1 cellular context compared by ENCODE assay signal in the genomic region with DNA sequence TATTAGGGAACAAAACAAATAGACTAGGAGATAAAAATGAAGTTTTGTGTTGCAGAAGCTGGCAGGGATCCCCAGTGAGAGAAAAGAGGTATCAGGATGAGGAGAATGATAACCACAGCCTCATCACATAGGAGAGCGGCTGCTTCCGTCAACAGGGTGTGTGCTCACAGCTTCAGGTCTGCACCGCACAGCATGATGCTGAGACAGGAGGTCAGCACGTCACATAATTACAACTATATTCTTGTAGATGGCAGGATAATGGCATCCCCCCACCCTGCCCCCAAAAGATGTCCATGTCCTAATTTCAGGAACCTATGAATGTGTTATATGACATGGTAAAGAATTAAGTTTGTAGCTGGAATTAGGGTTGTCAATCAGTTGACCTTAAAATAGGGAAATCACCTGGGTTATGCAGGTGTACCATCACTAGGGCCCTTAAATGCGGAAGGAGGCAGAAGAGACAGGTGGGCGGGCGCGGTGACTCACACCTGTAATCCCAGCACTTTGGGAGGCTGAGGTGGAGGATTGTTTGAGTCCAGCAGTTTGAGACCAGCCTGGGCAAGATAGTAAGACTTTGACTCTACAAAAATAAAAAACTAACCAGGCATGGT.
TF ChIP-seq lines count a peak whose summit lies in the region.

No MANE protein-coding gene starts in this region.

TF ChIP-seq in GM23338, 12 proteins besides CTCF, POLR2A, EP300 and RAD21 (continued from another document):
- TF ChIP-seq, protein P1, sequence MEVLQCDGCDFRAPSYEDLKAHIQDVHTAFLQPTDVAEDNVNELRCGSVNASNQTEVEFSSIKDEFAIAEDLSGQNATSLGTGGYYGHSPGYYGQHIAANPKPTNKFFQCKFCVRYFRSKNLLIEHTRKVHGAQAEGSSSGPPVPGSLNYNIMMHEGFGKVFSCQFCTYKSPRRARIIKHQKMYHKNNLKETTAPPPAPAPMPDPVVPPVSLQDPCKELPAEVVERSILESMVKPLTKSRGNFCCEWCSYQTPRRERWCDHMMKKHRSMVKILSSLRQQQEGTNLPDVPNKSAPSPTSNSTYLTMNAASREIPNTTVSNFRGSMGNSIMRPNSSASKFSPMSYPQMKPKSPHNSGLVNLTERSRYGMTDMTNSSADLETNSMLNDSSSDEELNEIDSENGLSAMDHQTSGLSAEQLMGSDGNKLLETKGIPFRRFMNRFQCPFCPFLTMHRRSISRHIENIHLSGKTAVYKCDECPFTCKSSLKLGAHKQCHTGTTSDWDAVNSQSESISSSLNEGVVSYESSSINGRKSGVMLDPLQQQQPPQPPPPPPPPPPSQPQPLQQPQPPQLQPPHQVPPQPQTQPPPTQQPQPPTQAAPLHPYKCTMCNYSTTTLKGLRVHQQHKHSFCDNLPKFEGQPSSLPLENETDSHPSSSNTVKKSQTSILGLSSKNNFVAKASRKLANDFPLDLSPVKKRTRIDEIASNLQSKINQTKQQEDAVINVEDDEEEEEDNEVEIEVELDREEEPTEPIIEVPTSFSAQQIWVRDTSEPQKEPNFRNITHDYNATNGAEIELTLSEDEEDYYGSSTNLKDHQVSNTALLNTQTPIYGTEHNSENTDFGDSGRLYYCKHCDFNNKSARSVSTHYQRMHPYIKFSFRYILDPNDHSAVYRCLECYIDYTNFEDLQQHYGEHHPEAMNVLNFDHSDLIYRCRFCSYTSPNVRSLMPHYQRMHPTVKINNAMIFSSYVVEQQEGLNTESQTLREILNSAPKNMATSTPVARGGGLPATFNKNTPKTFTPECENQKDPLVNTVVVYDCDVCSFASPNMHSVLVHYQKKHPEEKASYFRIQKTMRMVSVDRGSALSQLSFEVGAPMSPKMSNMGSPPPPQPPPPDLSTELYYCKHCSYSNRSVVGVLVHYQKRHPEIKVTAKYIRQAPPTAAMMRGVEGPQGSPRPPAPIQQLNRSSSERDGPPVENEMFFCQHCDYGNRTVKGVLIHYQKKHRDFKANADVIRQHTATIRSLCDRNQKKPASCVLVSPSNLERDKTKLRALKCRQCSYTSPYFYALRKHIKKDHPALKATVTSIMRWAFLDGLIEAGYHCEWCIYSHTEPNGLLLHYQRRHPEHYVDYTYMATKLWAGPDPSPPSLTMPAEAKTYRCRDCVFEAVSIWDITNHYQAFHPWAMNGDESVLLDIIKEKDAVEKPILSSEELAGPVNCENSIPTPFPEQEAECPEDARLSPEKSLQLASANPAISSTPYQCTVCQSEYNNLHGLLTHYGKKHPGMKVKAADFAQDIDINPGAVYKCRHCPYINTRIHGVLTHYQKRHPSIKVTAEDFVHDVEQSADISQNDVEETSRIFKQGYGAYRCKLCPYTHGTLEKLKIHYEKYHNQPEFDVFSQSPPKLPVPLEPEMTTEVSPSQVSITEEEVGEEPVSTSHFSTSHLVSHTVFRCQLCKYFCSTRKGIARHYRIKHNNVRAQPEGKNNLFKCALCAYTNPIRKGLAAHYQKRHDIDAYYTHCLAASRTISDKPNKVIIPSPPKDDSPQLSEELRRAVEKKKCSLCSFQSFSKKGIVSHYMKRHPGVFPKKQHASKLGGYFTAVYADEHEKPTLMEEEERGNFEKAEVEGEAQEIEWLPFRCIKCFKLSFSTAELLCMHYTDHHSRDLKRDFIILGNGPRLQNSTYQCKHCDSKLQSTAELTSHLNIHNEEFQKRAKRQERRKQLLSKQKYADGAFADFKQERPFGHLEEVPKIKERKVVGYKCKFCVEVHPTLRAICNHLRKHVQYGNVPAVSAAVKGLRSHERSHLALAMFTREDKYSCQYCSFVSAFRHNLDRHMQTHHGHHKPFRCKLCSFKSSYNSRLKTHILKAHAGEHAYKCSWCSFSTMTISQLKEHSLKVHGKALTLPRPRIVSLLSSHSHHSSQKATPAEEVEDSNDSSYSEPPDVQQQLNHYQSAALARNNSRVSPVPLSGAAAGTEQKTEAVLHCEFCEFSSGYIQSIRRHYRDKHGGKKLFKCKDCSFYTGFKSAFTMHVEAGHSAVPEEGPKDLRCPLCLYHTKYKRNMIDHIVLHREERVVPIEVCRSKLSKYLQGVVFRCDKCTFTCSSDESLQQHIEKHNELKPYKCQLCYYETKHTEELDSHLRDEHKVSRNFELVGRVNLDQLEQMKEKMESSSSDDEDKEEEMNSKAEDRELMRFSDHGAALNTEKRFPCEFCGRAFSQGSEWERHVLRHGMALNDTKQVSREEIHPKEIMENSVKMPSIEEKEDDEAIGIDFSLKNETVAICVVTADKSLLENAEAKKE (CRISPR knock-in tag; IDR thresholded peaks at IDR 0.05) = no peak
- TF ChIP-seq, protein P2, sequence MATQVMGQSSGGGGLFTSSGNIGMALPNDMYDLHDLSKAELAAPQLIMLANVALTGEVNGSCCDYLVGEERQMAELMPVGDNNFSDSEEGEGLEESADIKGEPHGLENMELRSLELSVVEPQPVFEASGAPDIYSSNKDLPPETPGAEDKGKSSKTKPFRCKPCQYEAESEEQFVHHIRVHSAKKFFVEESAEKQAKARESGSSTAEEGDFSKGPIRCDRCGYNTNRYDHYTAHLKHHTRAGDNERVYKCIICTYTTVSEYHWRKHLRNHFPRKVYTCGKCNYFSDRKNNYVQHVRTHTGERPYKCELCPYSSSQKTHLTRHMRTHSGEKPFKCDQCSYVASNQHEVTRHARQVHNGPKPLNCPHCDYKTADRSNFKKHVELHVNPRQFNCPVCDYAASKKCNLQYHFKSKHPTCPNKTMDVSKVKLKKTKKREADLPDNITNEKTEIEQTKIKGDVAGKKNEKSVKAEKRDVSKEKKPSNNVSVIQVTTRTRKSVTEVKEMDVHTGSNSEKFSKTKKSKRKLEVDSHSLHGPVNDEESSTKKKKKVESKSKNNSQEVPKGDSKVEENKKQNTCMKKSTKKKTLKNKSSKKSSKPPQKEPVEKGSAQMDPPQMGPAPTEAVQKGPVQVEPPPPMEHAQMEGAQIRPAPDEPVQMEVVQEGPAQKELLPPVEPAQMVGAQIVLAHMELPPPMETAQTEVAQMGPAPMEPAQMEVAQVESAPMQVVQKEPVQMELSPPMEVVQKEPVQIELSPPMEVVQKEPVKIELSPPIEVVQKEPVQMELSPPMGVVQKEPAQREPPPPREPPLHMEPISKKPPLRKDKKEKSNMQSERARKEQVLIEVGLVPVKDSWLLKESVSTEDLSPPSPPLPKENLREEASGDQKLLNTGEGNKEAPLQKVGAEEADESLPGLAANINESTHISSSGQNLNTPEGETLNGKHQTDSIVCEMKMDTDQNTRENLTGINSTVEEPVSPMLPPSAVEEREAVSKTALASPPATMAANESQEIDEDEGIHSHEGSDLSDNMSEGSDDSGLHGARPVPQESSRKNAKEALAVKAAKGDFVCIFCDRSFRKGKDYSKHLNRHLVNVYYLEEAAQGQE (IDR thresholded peaks at IDR 0.05; ENCODE audit: unreplicated experiment) = no peak
- TF ChIP-seq EZH2phosphoT487 (IDR thresholded peaks at IDR 0.05; ENCODE audit: unreplicated experiment) = no peak
